1 cellular context compared by ENCODE assay signal in the genomic region with DNA sequence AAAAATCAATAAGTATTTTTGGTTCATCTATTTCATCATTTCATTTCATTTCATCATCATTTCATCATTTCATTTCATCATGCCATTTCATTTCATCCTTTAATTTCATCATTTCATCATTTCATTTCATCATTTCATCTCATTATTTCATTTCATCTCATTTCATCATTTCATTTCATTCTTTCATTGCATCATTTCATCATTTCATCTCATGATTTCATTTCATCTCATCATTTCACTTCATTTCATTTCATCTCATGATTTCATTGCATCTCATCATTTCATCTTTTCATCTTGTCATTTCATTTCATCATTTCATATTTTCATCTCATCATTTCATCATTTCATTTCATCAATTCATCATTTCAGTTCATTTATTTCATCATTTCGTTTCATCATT.
TF ChIP-seq lines count a peak whose summit lies in the region.

No MANE protein-coding gene starts in this region.

TF ChIP-seq in GM12878, 131 proteins besides CTCF, POLR2A, EP300 and RAD21:
- peak; percentile 34; the same call in 1 of the 2 replicates for TF ChIP-seq ZNF24 (IDR thresholded peaks at IDR 0.05)
